8 cellular contexts compared by ENCODE assay signal in the genomic region with DNA sequence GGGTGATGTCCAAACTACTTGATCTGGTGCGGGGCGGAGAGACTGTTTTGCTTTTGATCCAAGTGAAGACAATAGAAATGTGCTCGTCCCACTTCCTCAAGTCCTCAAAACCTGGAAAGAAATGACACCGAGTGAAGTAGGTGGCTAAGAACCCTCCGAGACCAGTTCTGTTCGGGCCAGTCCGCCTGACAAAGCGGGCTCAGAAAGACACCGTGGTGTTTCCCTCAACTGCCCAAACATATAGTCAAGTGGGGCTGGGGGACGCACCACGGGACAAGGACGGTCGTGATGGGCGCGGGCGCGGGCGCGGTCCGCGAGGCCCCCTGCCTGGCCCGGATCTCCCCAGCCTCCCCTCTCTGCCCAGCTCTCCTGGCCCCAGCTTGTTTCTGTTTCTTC. TPM values are rescaled to one million over a fixed set of nuclear protein-coding genes. Genes with fewer than 3 reads are reported as not detected.
DNase-seq lines count a peak whose midpoint lies in the region; ATAC-seq and TF ChIP-seq lines count a peak whose summit lies in the region.

No MANE protein-coding gene starts in this region.

- H3K27me3 Mint-ChIP-seq in Caco-2 (ENCODE audit: insufficient read depth, unreplicated experiment), result no peaks in the 10 kb centered on the region
- peaks cover 6% of the 10 kb centered on the region for H3K27me3 Mint-ChIP-seq in activated naive CD8-positive, alpha-beta T cell treated with anti-CD3 and anti-CD28 coated beads for 36 hours

- BruUV-seq in Caco-2 (replicated peaks; lab: Mats Ljungman, UMichigan), result no TSS peak

- no peak for ATAC-seq in HG02610 (IDR thresholded peaks at IDR 0.05; ENCODE audit: unreplicated experiment)
- ATAC-seq in HG03342 (IDR thresholded peaks at IDR 0.05; ENCODE audit: unreplicated experiment), result no peak
- no peak for ATAC-seq in GM18519 (IDR thresholded peaks at IDR 0.05; ENCODE audit: low FRiP score, unreplicated experiment)

- intact Hi-C loops in Caco-2 (cut with micrococcal nuclease; ENCODE audit: unreplicated experiment), result loop anchor here (2.0 to 5.0 kb wide), 4 partner anchors 153 to 425 kb away; no protein-coding TSS in a partner anchor

- H3K9me3 ChIP-seq in Caco-2, result no peaks in the 10 kb centered on the region
- H3K9me3 ChIP-seq in iPS-18a (ENCODE audit: control insufficient read depth, low read depth, low read length), result no peaks in the 10 kb centered on the region

- H3K36me3 ChIP-seq in Caco-2 (ENCODE audit: control insufficient read depth, insufficient read depth, low read length) (no peaks in the 10 kb centered on the region), iPS-18a (ENCODE audit: control insufficient read depth, low read depth, low read length) (peaks cover 12% of the 10 kb centered on the region)

- no peak overlapping the region for H3K27ac ChIP-seq in iPS-18a (ENCODE audit: low read length)

- H3K4me3 ChIP-seq in Caco-2 (ENCODE audit: low read depth, low read length), result peak overlapping the region; percentile 97
- peak overlapping the region; percentile 90 for H3K4me3 ChIP-seq in iPS-18a (ENCODE audit: low read length)

- CTCF ChIA-PET in Caco-2 (lab: Charles Lee), result no interaction called here

- H3K9me3 Mint-ChIP-seq in Caco-2 (ENCODE audit: unreplicated experiment), result no peaks in the 10 kb centered on the region
- H3K9me3 Mint-ChIP-seq in activated naive CD8-positive, alpha-beta T cell treated with anti-CD3 and anti-CD28 coated beads for 36 hours, result peaks cover 1% of the 10 kb centered on the region

- H3K27ac Mint-ChIP-seq in Caco-2 (ENCODE audit: unreplicated experiment), result peak overlapping the region; percentile 90
- peak overlapping the region; percentile 98 for H3K27ac Mint-ChIP-seq in activated naive CD8-positive, alpha-beta T cell treated with anti-CD3 and anti-CD28 coated beads for 36 hours

- H3K9ac ChIP-seq in iPS-18a (ENCODE audit: low read length), result peak overlapping the region; percentile 79

- H3K4me1 ChIP-seq in Caco-2, result peaks cover 21% of the 10 kb centered on the region
- peaks cover 42% of the 10 kb centered on the region for H3K4me1 ChIP-seq in iPS-18a (ENCODE audit: control insufficient read depth, low read depth, low read length)

- no peaks in the 10 kb centered on the region for H3K27me3 ChIP-seq in Caco-2 (replicated peaks; ENCODE audit: control insufficient read depth, insufficient read depth, low read length)
- peaks cover 7% of the 10 kb centered on the region for H3K27me3 ChIP-seq in iPS-18a (ENCODE audit: control insufficient read depth, insufficient read depth, low read length)

- H3K36me3 Mint-ChIP-seq in Caco-2 (ENCODE audit: insufficient read depth, unreplicated experiment), result peaks cover 72% of the 10 kb centered on the region
- peaks cover 55% of the 10 kb centered on the region for H3K36me3 Mint-ChIP-seq in activated naive CD8-positive, alpha-beta T cell treated with anti-CD3 and anti-CD28 coated beads for 36 hours

- no peak for TF ChIP-seq CTCF in Caco-2 (IDR thresholded peaks at IDR 0.05; ENCODE audit: insufficient read depth in 1 of 2, low read depth in 1 of 2, low read length in 1 of 2, severe bottlenecking in 1 of 2, unreplicated experiment in 1 of 2)

- H3K4me1 Mint-ChIP-seq in Caco-2 (ENCODE audit: low read depth, unreplicated experiment), result peaks cover 18% of the 10 kb centered on the region
- peaks cover 49% of the 10 kb centered on the region for H3K4me1 Mint-ChIP-seq in activated naive CD8-positive, alpha-beta T cell treated with anti-CD3 and anti-CD28 coated beads for 36 hours

- POLR2A ChIA-PET in Caco-2 (lab: Charles Lee), result no interaction called here

- H3K4me3 Mint-ChIP-seq in Caco-2 (ENCODE audit: unreplicated experiment), result peak overlapping the region; percentile 86
- H3K4me3 Mint-ChIP-seq in activated naive CD8-positive, alpha-beta T cell treated with anti-CD3 and anti-CD28 coated beads for 36 hours, result peak overlapping the region; percentile 98

- peak in 1 of 2 experiments; percentile 25 for DNase-seq in Caco-2
- DNase-seq in HT1080 (ENCODE audit: low read depth), result peak; percentile 79
- DNase-seq in activated naive CD8-positive, alpha-beta T cell treated with anti-CD3 and anti-CD28 coated beads for 36 hours, result no peak
- peak; percentile 25 for DNase-seq in stimulated activated CD4-positive, alpha-beta T cell treated with anti-CD3 and anti-CD28 coated beads, Interleukin-4, amount 100 ng/mL, for 1 hour

RNA-seq across cellular contexts. Expression of a gene that starts 1.6 kb away (rescaled TPM):
- 46.2 and 47.2 TPM in 2 replicates for total RNA-seq in Caco-2 (2022)
- total RNA-seq in HT1080 (2014; rRNA removed; shearing (Covaris generic)), result 155 and 184 TPM in 2 replicates
- 274 and 370 TPM in 2 replicates for polyA plus RNA-seq in HT1080 (2015; cell fraction: cytosol; rRNA removed)
- polyA plus RNA-seq in HT1080 (2015; cell fraction: nucleus; rRNA removed), result 246 and 289 TPM in 2 replicates
- 10 to 100 TPM; 41.5 to 41.9 TPM for total RNA-seq in activated naive CD8-positive, alpha-beta T cell treated with anti-CD3 and anti-CD28 coated beads for 36 hours

RNA-seq across cellular contexts. Expression of a gene that starts 54.5 kb away (rescaled TPM):
- 696 and 711 TPM in 2 replicates for total RNA-seq in Caco-2 (2022)
- 262 and 444 TPM in 2 replicates for total RNA-seq in HT1080 (2014; rRNA removed; shearing (Covaris generic))
- polyA plus RNA-seq in HT1080 (2015; cell fraction: cytosol; rRNA removed), result 999 and 1,271 TPM in 2 replicates
- polyA plus RNA-seq in HT1080 (2015; cell fraction: nucleus; rRNA removed), result 741 and 770 TPM in 2 replicates
- 1,000 to 10,000 TPM; 1,148 to 1,176 TPM for total RNA-seq in activated naive CD8-positive, alpha-beta T cell treated with anti-CD3 and anti-CD28 coated beads for 36 hours
